Comparison of ENCODE assay signal across 8 cellular contexts in genomic region chr12:66169221-66170170, GRCh38. TPM values are rescaled to one million over a fixed set of nuclear protein-coding genes. Genes with fewer than 3 reads are reported as not detected.
DNase-seq lines count a peak whose midpoint lies in the region; ATAC-seq and TF ChIP-seq lines count a peak whose summit lies in the region.

Gene TMBIM4 (minus strand): TSS chr12:66169996. CDS start chr12:66169951, 45 bp downstream.

- CTCF ChIA-PET in Caco-2 (lab: Charles Lee) = interaction anchor here (0.6 to 2.3 kb wide), 20 partner anchors 10 to 548 kb away, joined by 3 to 16 read pairs (median 4); partner anchors contain the start of genes HELB and LLPH
- CTCF ChIA-PET in activated CD8-positive, alpha-beta memory T cell treated with anti-CD3 and anti-CD28 coated beads for 36 hours (lab: Charles Lee) = interaction anchor here (0.8 to 2.4 kb wide), 5 partner anchors 11 to 40 kb away, joined by 3 to 11 read pairs (median 3); partner anchors contain the start of gene LLPH

- H3K9me3 ChIP-seq in Caco-2 (0 out of 2 replicates have a peak, but pooled peaks cover 5% of the 10 kb centered on the region), mesenchymal stem cell (ENCODE audit: control insufficient read depth, low read length) (peaks cover 5% of the 10 kb centered on the region)

- TSS peak; percentile 85 for BruUV-seq in Caco-2 (replicated peaks; lab: Mats Ljungman, UMichigan)

- POLR2A ChIA-PET in Caco-2 (lab: Charles Lee) = interaction anchor here (0.5 to 2.0 kb wide), 21 partner anchors 11 to 1607 kb away, joined by 3 to 19 read pairs (median 5); partner anchors contain the start of genes HELB and LLPH
- POLR2A ChIA-PET in activated CD8-positive, alpha-beta memory T cell treated with anti-CD3 and anti-CD28 coated beads for 36 hours (lab: Charles Lee) = interaction anchor here (0.6 to 2.1 kb wide), 7 partner anchors 11 to 134 kb away, joined by 3 to 25 read pairs (median 4); partner anchors contain the start of genes HELB and LLPH

- peak; percentile 94 for ATAC-seq in GM21360 (IDR thresholded peaks at IDR 0.05; ENCODE audit: unreplicated experiment)
- peak; percentile 74 for ATAC-seq in effector memory CD8-positive, alpha-beta T cell (replicated peaks)

- peak within 1 kb of the TSS; percentile 97 for H3K4me3 ChIP-seq in Caco-2 (ENCODE audit: low read depth, low read length)
- peak within 1 kb of the TSS; percentile 68 to 84 for H3K4me3 ChIP-seq in mesenchymal stem cell (ENCODE audit: insufficient read depth in 1 of 2, low read depth in 1 of 2, low read length in 2 of 2)

- peak within 1 kb of the TSS; percentile 33 for H2BK5ac ChIP-seq in mesenchymal stem cell (ENCODE audit: low read depth, low read length, poor library complexity, severe bottlenecking)

- H3K36me3 Mint-ChIP-seq in Caco-2 (ENCODE audit: insufficient read depth, unreplicated experiment) = peaks cover 13% of the 10 kb centered on the region
- H3K36me3 Mint-ChIP-seq in effector memory CD8-positive, alpha-beta T cell (ENCODE audit: insufficient read depth) = peaks cover 31% of the 10 kb centered on the region

- H3K27me3 Mint-ChIP-seq in Caco-2 (ENCODE audit: insufficient read depth, unreplicated experiment) = no peaks in the 10 kb centered on the region
- no peaks in the 10 kb centered on the region for H3K27me3 Mint-ChIP-seq in effector memory CD8-positive, alpha-beta T cell

- H3K4ac ChIP-seq in mesenchymal stem cell (ENCODE audit: low read depth in 1 of 2, low read length in 2 of 2) = peak within 1 kb of the TSS; percentile 54 to 60

- H3K9ac ChIP-seq in mesenchymal stem cell (ENCODE audit: low read length) = peak within 1 kb of the TSS; percentile 99

- no peaks in the 10 kb centered on the region for H3K27me3 ChIP-seq in Caco-2 (replicated peaks; ENCODE audit: control insufficient read depth, insufficient read depth, low read length)
- H3K27me3 ChIP-seq in mesenchymal stem cell (ENCODE audit: control insufficient read depth in 1 of 2, insufficient read depth in 1 of 2, low read length in 2 of 2) = no peaks in the 10 kb centered on the region

- H3K4me2 ChIP-seq in mesenchymal stem cell (ENCODE audit: low read length, poor library complexity, severe bottlenecking) = peak within 1 kb of the TSS; percentile 25

- no peaks in the 10 kb centered on the region for H3K9me3 Mint-ChIP-seq in Caco-2 (ENCODE audit: unreplicated experiment)
- H3K9me3 Mint-ChIP-seq in effector memory CD8-positive, alpha-beta T cell = peaks cover 0 to 7% of the 10 kb centered on the region in 2 donors

- TF ChIP-seq CTCF in Caco-2 (IDR thresholded peaks at IDR 0.05; ENCODE audit: insufficient read depth in 1 of 2, low read depth in 1 of 2, low read length in 1 of 2, severe bottlenecking in 1 of 2, unreplicated experiment in 1 of 2) = peak; percentile 58 to 59

- intact Hi-C loops in Caco-2 (cut with micrococcal nuclease; ENCODE audit: unreplicated experiment) = loop anchor here (1.0 kb wide), 5 partner anchors 24 to 100 kb away; partner anchors contain the start of gene LLPH

- no peaks in the 10 kb centered on the region for H3K79me1 ChIP-seq in mesenchymal stem cell (replicated peaks; ENCODE audit: low read length, poor library complexity, severe bottlenecking)

- H3K36me3 ChIP-seq in Caco-2 (ENCODE audit: control insufficient read depth, insufficient read depth, low read length) (no peaks in the 10 kb centered on the region), mesenchymal stem cell (ENCODE audit: control insufficient read depth in 1 of 2, insufficient read depth in 2 of 2, low read depth in 1 of 2, low read length in 2 of 2) (peaks cover 0 to 20% of the 10 kb centered on the region in 2 experiments)

- peak within 1 kb of the TSS; percentile 96 to 97 for H3K18ac ChIP-seq in mesenchymal stem cell (ENCODE audit: low read depth in 1 of 2, low read length in 2 of 2)

- DNase-seq in Caco-2 (peak; percentile 91 to 93), HT1080 (ENCODE audit: low read depth) (peak; percentile 92), NOMO-1 (lab: John Stamatoyannopoulos, UW; ENCODE audit: unreplicated experiment in 2 of 2) (peak; percentile 89 to 96), mesenchymal stem cell (peak; percentile 88)
- peak; percentile 75 to 79 (median 77) for DNase-seq in effector memory CD8-positive, alpha-beta T cell
- DNase-seq in stimulated activated CD8-positive, alpha-beta memory T cell treated with anti-CD3 and anti-CD28 coated beads, Interleukin-12 subunit alpha, Interleukin-12 subunit beta, amount 100 ng/mL, for 4 hours (ENCODE audit: low read depth) = peak; percentile 74

- no peak within 1 kb of the TSS for H3K23ac ChIP-seq in mesenchymal stem cell (ENCODE audit: low read length in 2 of 2)

- H2AK5ac ChIP-seq in mesenchymal stem cell (ENCODE audit: low read length, severe bottlenecking) = no peak within 1 kb of the TSS

- H2BK15ac ChIP-seq in mesenchymal stem cell (ENCODE audit: low read depth, poor library complexity, severe bottlenecking) = peak within 1 kb of the TSS; percentile 87

- no peak within 1 kb of the TSS for H2BK12ac ChIP-seq in mesenchymal stem cell (ENCODE audit: low read length in 2 of 2)

- H3K4me1 ChIP-seq in Caco-2 (no peaks in the 10 kb centered on the region), mesenchymal stem cell (ENCODE audit: control insufficient read depth, insufficient read depth, low read depth, low read length) (no peaks in the 10 kb centered on the region)

- H2BK120ac ChIP-seq in mesenchymal stem cell (ENCODE audit: low read depth, low read length) = peak within 1 kb of the TSS; percentile 42

- H3K27ac ChIP-seq in mesenchymal stem cell (ENCODE audit: low read length, poor library complexity, severe bottlenecking) = peak within 1 kb of the TSS; percentile 96

- peak within 1 kb of the TSS; percentile 87 for H2AFZ ChIP-seq in mesenchymal stem cell (ENCODE audit: low read depth, low read length)

- H4K91ac ChIP-seq in mesenchymal stem cell (ENCODE audit: low read length) = peak within 1 kb of the TSS; percentile 95

- H3K4me3 Mint-ChIP-seq in Caco-2 (ENCODE audit: unreplicated experiment) = peak within 1 kb of the TSS; percentile 100
- H3K4me3 Mint-ChIP-seq in effector memory CD8-positive, alpha-beta T cell = peak within 1 kb of the TSS; percentile 96 to 98

- H4K8ac ChIP-seq in mesenchymal stem cell (ENCODE audit: low read length) = peak within 1 kb of the TSS; percentile 95

- H3K14ac ChIP-seq in mesenchymal stem cell (ENCODE audit: low read length in 2 of 2) = peak within 1 kb of the TSS in 1 of 2 experiments; percentile 82

- peak within 1 kb of the TSS; percentile 99 for H3K27ac Mint-ChIP-seq in Caco-2 (ENCODE audit: unreplicated experiment)
- H3K27ac Mint-ChIP-seq in effector memory CD8-positive, alpha-beta T cell = peak within 1 kb of the TSS; percentile 98 to 99

- peaks cover 15% of the 10 kb centered on the region for H3K4me1 Mint-ChIP-seq in Caco-2 (ENCODE audit: low read depth, unreplicated experiment)
- peaks cover 31 to 35% of the 10 kb centered on the region in 2 donors for H3K4me1 Mint-ChIP-seq in effector memory CD8-positive, alpha-beta T cell (ENCODE audit: low read depth in 2 of 2)

- WGBS in mesenchymal stem cell = 64% methylated on average over 67 of the region's 67 CpGs

RNA-seq across cellular contexts. Expression of gene TMBIM4, which starts in this region (rescaled TPM):
- total RNA-seq in Caco-2 (2022) = 51.5 and 60.3 TPM in 2 replicates
- total RNA-seq in HT1080 (2014; rRNA removed; shearing (Covaris generic)) = 30.5 and 39.0 TPM in 2 replicates
- 86.3 and 90.1 TPM in 2 replicates for polyA plus RNA-seq in HT1080 (2015; cell fraction: cytosol; rRNA removed)
- 40.8 and 49.2 TPM in 2 replicates for polyA plus RNA-seq in HT1080 (2015; cell fraction: nucleus; rRNA removed)
- 10 to 100 TPM; 52.4 to 53.4 TPM for total RNA-seq in activated CD8-positive, alpha-beta memory T cell treated with anti-CD3 and anti-CD28 coated beads for 36 hours
- 76.8 TPM for polyA plus RNA-seq in mesenchymal stem cell (2013, experiment 1 of 2)
- 70.1 TPM for polyA plus RNA-seq in mesenchymal stem cell (2013, experiment 2 of 2)

Comparison
In these comparisons a context has a peak if more than half of its experiments do, and no peak if none do; other contexts are left out.
1. Peak in every context shown above with its lines: DNase-seq, ATAC-seq, H3K4me3 ChIP-seq and H3K27ac ChIP-seq.